ENCODE assay signal across 10 cellular contexts in genomic region chr20:63947638-63948456, GRCh38. TPM values are rescaled to one million over a fixed set of nuclear protein-coding genes. Genes with fewer than 3 reads are reported as not detected.
DNase-seq lines count a peak whose midpoint lies in the region; ATAC-seq, FAIRE-seq and TF ChIP-seq lines count a peak whose summit lies in the region.
"Had no signal": no experiment of that assay in that cellular context is flagged by ENCODE, and none has a peak within 500 bp of the region (broad histone marks: within the 10 kb centered on the region; RNA-seq: fewer than 3 reads in every experiment).

No MANE protein-coding gene starts in this region.

- H3K9ac ChIP-seq in keratinocyte (ENCODE audit: control insufficient read depth, extremely low read depth, insufficient read depth, low read length): no peak overlapping the region

- H3K27me3 ChIP-seq in keratinocyte (ENCODE audit: control insufficient read depth, extremely low read depth, insufficient read depth, low read length) (no peaks in the 10 kb centered on the region), BE2C (no peaks in the 10 kb centered on the region)
- H3K27me3 ChIP-seq: SJSA1 had no signal

- H3K27ac Mint-ChIP-seq in stimulated activated naive CD8-positive, alpha-beta T cell treated with anti-CD3 and anti-CD28 coated beads, Interleukin-15, amount 100 ng/mL, for 72 hours: peak overlapping the region; percentile 48 to 98

- H3K9me3 ChIP-seq in keratinocyte (ENCODE audit: control insufficient read depth, low read depth, low read length): no peaks in the 10 kb centered on the region
- no peaks in the 10 kb centered on the region for H3K9me3 ChIP-seq in BE2C
- H3K9me3 ChIP-seq: A549, SJSA1 had no signal

- peaks cover 47% of the 10 kb centered on the region for H4K20me1 ChIP-seq in keratinocyte (ENCODE audit: control insufficient read depth, extremely low read depth, insufficient read depth, low read length)

- dilution Hi-C loops in keratinocyte (cut with MboI; ENCODE audit: extremely low pct_ligation_motif_present, low sequenced_read_pairs): no loop called here

- ATAC-seq in stimulated activated naive CD8-positive, alpha-beta T cell treated with anti-CD3 and anti-CD28 coated beads, Interleukin-15, amount 100 ng/mL, for 72 hours: peak; percentile 69
- no peak for ATAC-seq in GM21390 (IDR thresholded peaks at IDR 0.05; ENCODE audit: unreplicated experiment)

- H2AFZ ChIP-seq in keratinocyte (ENCODE audit: control insufficient read depth, low read length): no peak overlapping the region

- TF ChIP-seq CTCF in keratinocyte (optimal IDR thresholded peaks at IDR 0.05 in 1 of 3, IDR thresholded peaks at IDR 0.05 in 1 of 3, conservative IDR thresholded peaks at IDR 0.05 in 1 of 3; ENCODE audit: extremely low read depth in 1 of 3, insufficient read depth in 2 of 3, low read length in 3 of 3): no peak
- TF ChIP-seq CTCF in BE2C (IDR thresholded peaks at IDR 0.05; ENCODE audit: low read depth, low read length): no peak

- H3K4me3 ChIP-seq in keratinocyte (ENCODE audit: control insufficient read depth in 2 of 3, extremely low read depth in 1 of 3, insufficient read depth in 2 of 3, low read depth in 1 of 3, low read length in 3 of 3) (no peak overlapping the region), BE2C (ENCODE audit: low read depth, low read length) (no peak overlapping the region)
- H3K4me3 ChIP-seq: A549, SJSA1 had no signal

- no peak for FAIRE-seq in keratinocyte (lab: Jason Lieb, UNC)
- FAIRE-seq: A549 had no signal

- H3K4me1 ChIP-seq in keratinocyte (ENCODE audit: control insufficient read depth, extremely low read depth, insufficient read depth, low read length) (peaks cover 50% of the 10 kb centered on the region), BE2C (peaks cover 15% of the 10 kb centered on the region)

- peaks cover 66% of the 10 kb centered on the region for H3K4me1 Mint-ChIP-seq in stimulated activated naive CD8-positive, alpha-beta T cell treated with anti-CD3 and anti-CD28 coated beads, Interleukin-15, amount 100 ng/mL, for 72 hours

- H3K9me3 Mint-ChIP-seq in stimulated activated naive CD8-positive, alpha-beta T cell treated with anti-CD3 and anti-CD28 coated beads, Interleukin-15, amount 100 ng/mL, for 72 hours: no peaks in the 10 kb centered on the region

- H3K27ac ChIP-seq in keratinocyte (ENCODE audit: control insufficient read depth, insufficient read depth, low read length): no peak overlapping the region

- H3K36me3 ChIP-seq in keratinocyte (ENCODE audit: control insufficient read depth in 2 of 2, extremely low read depth in 1 of 2, insufficient read depth in 2 of 2, low read length in 2 of 2): peaks cover 17 to 22% of the 10 kb centered on the region in 2 experiments
- peaks cover 29% of the 10 kb centered on the region for H3K36me3 ChIP-seq in BE2C

- DNase-seq in NCI-H2227 (lab: John Stamatoyannopoulos, UW; ENCODE audit: unreplicated experiment): peak; percentile 56
- no peak for DNase-seq in NCI-H2227 treated with DMSO at 0.1 percent for 48 hours (lab: John Stamatoyannopoulos, UW)
- peak; percentile 45 to 53 for DNase-seq in activated T-cell treated with anti-CD3 and anti-CD28 coated beads, Interleukin-2, amount 50 U/mL, for 48 hours
- DNase-seq in keratinocyte (ENCODE audit: low read depth, low spot score): no peak
- DNase-seq in stimulated activated naive CD8-positive, alpha-beta T cell treated with anti-CD3 and anti-CD28 coated beads, Interleukin-15, amount 100 ng/mL, for 72 hours: peak in 1 of 2 donors; percentile 54
- DNase-seq in BE2C: no peak
- DNase-seq in NCI-H1436 treated with DMSO at 0.1 percent for 48 hours (lab: John Stamatoyannopoulos, UW): no peak

- H3K4me2 ChIP-seq in keratinocyte (ENCODE audit: control insufficient read depth, extremely low read depth, insufficient read depth, low read depth, low read length): peak overlapping the region; percentile 55

- H3K27me3 Mint-ChIP-seq in stimulated activated naive CD8-positive, alpha-beta T cell treated with anti-CD3 and anti-CD28 coated beads, Interleukin-15, amount 100 ng/mL, for 72 hours: no peaks in the 10 kb centered on the region

- peak overlapping the region; percentile 80 to 87 for H3K4me3 Mint-ChIP-seq in stimulated activated naive CD8-positive, alpha-beta T cell treated with anti-CD3 and anti-CD28 coated beads, Interleukin-15, amount 100 ng/mL, for 72 hours

- H3K9me1 ChIP-seq in keratinocyte (ENCODE audit: control insufficient read depth, extremely low read depth, insufficient read depth, low read length): peaks cover 8% of the 10 kb centered on the region

- peaks cover 66% of the 10 kb centered on the region for H3K79me2 ChIP-seq in keratinocyte (ENCODE audit: control insufficient read depth, insufficient read depth, low read length)

RNA-seq across cellular contexts. Expression of gene UCKL1, which starts 8.4 kb away (rescaled TPM):
- 24.1 to 42.2 TPM (median 28.7 TPM) in 3 replicates for polyA plus RNA-seq in keratinocyte
- 16.9 TPM for polyA plus RNA-seq in keratinocyte (2011; ENCODE audit: low read depth)
- 19.8 and 32.7 TPM in 2 replicates for polyA plus RNA-seq in keratinocyte (2011; cell fraction: cytosol; rRNA removed)
- polyA plus RNA-seq in keratinocyte (2011; cell fraction: nucleus; rRNA removed): 61.6 and 80.2 TPM in 2 replicates
- polyA plus RNA-seq in keratinocyte (2012; ENCODE audit: low replicate concordance): 21.7 and 23.1 TPM in 2 replicates
- 23.3 to 28.6 TPM (median 28.4 TPM) in 3 replicates for polyA minus RNA-seq in keratinocyte
- polyA minus RNA-seq in keratinocyte (2011; cell fraction: cytosol; rRNA and poly(A)+ RNA removed): 34.1 TPM
- polyA minus RNA-seq in keratinocyte (2011; cell fraction: nucleus; rRNA and poly(A)+ RNA removed): 25.4 and 26.4 TPM in 2 replicates
- polyA plus RNA-seq in BE2C (2012; ENCODE audit: insufficient read depth, insufficient read length, low read depth): 141 TPM

RNA-seq across cellular contexts. Expression of gene ZNF512B, which starts 21.9 kb away (rescaled TPM):
- polyA plus RNA-seq in keratinocyte: 2.4 to 4.4 TPM (median 3.8 TPM) in 3 replicates
- 1.6 TPM for polyA plus RNA-seq in keratinocyte (2011; ENCODE audit: low read depth)
- 2.5 and 4.4 TPM in 2 replicates for polyA plus RNA-seq in keratinocyte (2011; cell fraction: cytosol; rRNA removed)
- 12.8 and 17.8 TPM in 2 replicates for polyA plus RNA-seq in keratinocyte (2011; cell fraction: nucleus; rRNA removed)
- 4.8 and 10.8 TPM in 2 replicates for polyA plus RNA-seq in keratinocyte (2012; ENCODE audit: low replicate concordance)
- polyA minus RNA-seq in keratinocyte: 4.3 to 11.5 TPM (median 4.4 TPM) in 3 replicates
- polyA minus RNA-seq in keratinocyte (2011; cell fraction: cytosol; rRNA and poly(A)+ RNA removed): 9.4 TPM
- 7.5 and 7.9 TPM in 2 replicates for polyA minus RNA-seq in keratinocyte (2011; cell fraction: nucleus; rRNA and poly(A)+ RNA removed)
- 24.8 TPM for polyA plus RNA-seq in BE2C (2012; ENCODE audit: insufficient read depth, insufficient read length, low read depth)

RNA-seq across cellular contexts. Expression of gene SAMD10, which starts 31.6 kb away (rescaled TPM):
- 0.45 to 0.93 TPM (median 0.75 TPM) in 3 replicates for polyA plus RNA-seq in keratinocyte
- polyA plus RNA-seq in keratinocyte (2011; ENCODE audit: low read depth): 2.7 TPM
- 0.55 and 1.0 TPM in 2 replicates for polyA plus RNA-seq in keratinocyte (2011; cell fraction: cytosol; rRNA removed)
- 1.8 and 2.8 TPM in 2 replicates for polyA plus RNA-seq in keratinocyte (2011; cell fraction: nucleus; rRNA removed)
- 2.2 and 5.0 TPM in 2 replicates for polyA plus RNA-seq in keratinocyte (2012; ENCODE audit: low replicate concordance)
- polyA minus RNA-seq in keratinocyte: 0.23 to 1.7 TPM (median 0.64 TPM) in 3 replicates
- not detected for polyA minus RNA-seq in keratinocyte (2011; cell fraction: cytosol; rRNA and poly(A)+ RNA removed)
- polyA minus RNA-seq in keratinocyte (2011; cell fraction: nucleus; rRNA and poly(A)+ RNA removed): 1.0 and 1.2 TPM in 2 replicates
- polyA plus RNA-seq in BE2C (2012; ENCODE audit: insufficient read depth, insufficient read length, low read depth): 22.3 TPM
- polyA plus RNA-seq: A549 had no signal

RNA-seq across cellular contexts. Expression of gene PRPF6, which starts 33.1 kb away (rescaled TPM):
- polyA plus RNA-seq in keratinocyte: 24.5 to 32.8 TPM (median 30.5 TPM) in 3 replicates
- polyA plus RNA-seq in keratinocyte (2011; ENCODE audit: low read depth): 54.9 TPM
- polyA plus RNA-seq in keratinocyte (2011; cell fraction: cytosol; rRNA removed): 21.5 and 31.1 TPM in 2 replicates
- 50.0 and 51.9 TPM in 2 replicates for polyA plus RNA-seq in keratinocyte (2011; cell fraction: nucleus; rRNA removed)
- polyA plus RNA-seq in keratinocyte (2012; ENCODE audit: low replicate concordance): 39.1 and 49.2 TPM in 2 replicates
- 27.9 to 50.9 TPM (median 35.6 TPM) in 3 replicates for polyA minus RNA-seq in keratinocyte
- polyA minus RNA-seq in keratinocyte (2011; cell fraction: cytosol; rRNA and poly(A)+ RNA removed): 28.2 TPM
- polyA minus RNA-seq in keratinocyte (2011; cell fraction: nucleus; rRNA and poly(A)+ RNA removed): 26.5 and 34.5 TPM in 2 replicates
- 341 TPM for polyA plus RNA-seq in BE2C (2012; ENCODE audit: insufficient read depth, insufficient read length, low read depth)

RNA-seq across cellular contexts. Expression of gene DNAJC5, which starts 52.9 kb away (rescaled TPM):
- polyA plus RNA-seq in keratinocyte: 43.7 to 62.0 TPM (median 59.0 TPM) in 3 replicates
- 19.8 TPM for polyA plus RNA-seq in keratinocyte (2011; ENCODE audit: low read depth)
- polyA plus RNA-seq in keratinocyte (2011; cell fraction: cytosol; rRNA removed): 33.5 and 57.9 TPM in 2 replicates
- 62.9 and 73.4 TPM in 2 replicates for polyA plus RNA-seq in keratinocyte (2011; cell fraction: nucleus; rRNA removed)
- polyA plus RNA-seq in keratinocyte (2012; ENCODE audit: low replicate concordance): 36.8 and 69.6 TPM in 2 replicates
- 69.2 to 101 TPM (median 96.1 TPM) in 3 replicates for polyA minus RNA-seq in keratinocyte
- 107 TPM for polyA minus RNA-seq in keratinocyte (2011; cell fraction: cytosol; rRNA and poly(A)+ RNA removed)
- 72.7 and 86.0 TPM in 2 replicates for polyA minus RNA-seq in keratinocyte (2011; cell fraction: nucleus; rRNA and poly(A)+ RNA removed)
- polyA plus RNA-seq in BE2C (2012; ENCODE audit: insufficient read depth, insufficient read length, low read depth): 67.9 TPM

Comparison
In these comparisons a context has a peak if more than half of its experiments do, and no peak if none do; other contexts are left out.
1. DNase-seq: peak in NCI-H2227 (single experiment) and activated T-cell treated with anti-CD3 and anti-CD28 coated beads, Interleukin-2, amount 50 U/mL, for 48 hours (2 of 2); none in NCI-H2227 treated with DMSO at 0.1 percent for 48 hours (single experiment), keratinocyte (single experiment), BE2C (single experiment) and NCI-H1436 treated with DMSO at 0.1 percent for 48 hours (single experiment).